8 cellular contexts compared by ENCODE assay signal in genomic region chr12:128537668-128538067, GRCh38.
"Had no signal": no experiment of that assay in that cellular context is flagged by ENCODE, and none has a peak within 500 bp of the region (broad histone marks: within the 10 kb centered on the region; RNA-seq: fewer than 3 reads in every experiment).

No MANE protein-coding gene starts in this region.

- H3K4me3 ChIP-seq: GM12878 had no signal

- FAIRE-seq: G401.6, GM12878, GM12891, GM12892, GM18507, GM19239 had no signal

- DNase-seq: GDM1, GF-D8 had no signal
